In genomic region chr17:2064980-2065785, GRCh38 we compare ENCODE assay signal across 8 cellular contexts. TPM values are rescaled to one million over a fixed set of nuclear protein-coding genes. Genes with fewer than 3 reads are reported as not detected.
DNase-seq lines count a peak whose midpoint lies in the region; ATAC-seq and TF ChIP-seq lines count a peak whose summit lies in the region.

No MANE protein-coding gene starts in this region.

- DNase-seq in NOMO-1 treated with dmso at 0.1 percent for 144 hours (lab: John Stamatoyannopoulos, UW; ENCODE audit: unreplicated experiment) (peak; percentile 21), left lung (no peak), NCI-H226 (no peak), cortex of kidney (lab: John Stamatoyannopoulos, UW) (no peak)

- intact Hi-C loops in left lung (cut with DNase I), result no loop called here

- TF ChIP-seq CTCF in GM12872 (IDR thresholded peaks at IDR 0.05; ENCODE audit: insufficient read depth, low read depth, low read length) (peak; percentile 73), left lung (IDR thresholded peaks at IDR 0.05) (peak in 1 of 2 donors; percentile 38)

- peak overlapping the region in 1 of 5 donors; percentile 16 for H3K9ac ChIP-seq in subcutaneous abdominal adipose tissue (ENCODE audit: low read length in 5 of 5)

- peaks cover 0 to 67% of the 10 kb centered on the region in 2 donors for H3K36me3 ChIP-seq in left lung
- peaks cover 0 to 69% (median 48%) of the 10 kb centered on the region in 5 donors for H3K36me3 ChIP-seq in subcutaneous abdominal adipose tissue (ENCODE audit: control insufficient read depth in 5 of 5, insufficient read depth in 5 of 5, low read length in 5 of 5)

- no peaks in the 10 kb centered on the region for H3K27me3 ChIP-seq in left lung
- H3K27me3 ChIP-seq in subcutaneous abdominal adipose tissue (ENCODE audit: control insufficient read depth in 5 of 5, insufficient read depth in 4 of 5, low read length in 5 of 5), result peaks cover 0 to 9% (median 0%) of the 10 kb centered on the region in 5 donors

- H3K4me1 ChIP-seq in left lung (peaks cover 14 to 46% of the 10 kb centered on the region in 2 donors), subcutaneous abdominal adipose tissue (ENCODE audit: control insufficient read depth in 5 of 5, insufficient read depth in 5 of 5, low read length in 5 of 5) (peaks cover 24 to 93% (median 77%) of the 10 kb centered on the region in 5 donors)

- H3K9me3 ChIP-seq in left lung (no peaks in the 10 kb centered on the region), subcutaneous abdominal adipose tissue (ENCODE audit: control insufficient read depth in 5 of 5, low read length in 5 of 5) (no peaks in the 10 kb centered on the region)

- peak; percentile 13 for ATAC-seq in left lung
- no peak for ATAC-seq in GM18867 (IDR thresholded peaks at IDR 0.05; ENCODE audit: unreplicated experiment)

- H3K27ac ChIP-seq in angular gyrus (ENCODE audit: low read depth, low read length) (peak overlapping the region; percentile 11), left lung (peak overlapping the region; percentile 6 to 47), subcutaneous abdominal adipose tissue (ENCODE audit: low read depth, low read length) (peak overlapping the region; percentile 67)

- no peak overlapping the region for H3K4me3 ChIP-seq in left lung
- peak overlapping the region in 1 of 5 donors; percentile 17 for H3K4me3 ChIP-seq in subcutaneous abdominal adipose tissue (ENCODE audit: low read depth in 1 of 5, low read length in 5 of 5)

RNA-seq across cellular contexts. Expression of gene HIC1, which starts 10.3 kb away (rescaled TPM):
- 10 to 100 TPM; 25.5 to 28.2 TPM for total RNA-seq in left lung

RNA-seq across cellular contexts. Expression of gene OVCA2, which starts 23.4 kb away (rescaled TPM):
- total RNA-seq in left lung, result 10 to 100 TPM; 26.1 to 28.7 TPM

RNA-seq across cellular contexts. Expression of gene DPH1, which starts 35.2 kb away (rescaled TPM):
- total RNA-seq in left lung, result 10 to 100 TPM; 30.7 to 36.0 TPM

RNA-seq across cellular contexts. Expression of gene RTN4RL1, which starts 40.0 kb away (rescaled TPM):
- 1 to 10 TPM; 2.7 to 5.1 TPM for total RNA-seq in left lung

Comparison
In these comparisons a context has a peak if more than half of its experiments do, and no peak if none do; other contexts are left out.
1. H3K27ac ChIP-seq: peak in every context shown above with its lines; median percentile 67 in subcutaneous abdominal adipose tissue; 26 in left lung; 11 in angular gyrus.